23 cellular contexts compared by ENCODE assay signal in the genomic region with DNA sequence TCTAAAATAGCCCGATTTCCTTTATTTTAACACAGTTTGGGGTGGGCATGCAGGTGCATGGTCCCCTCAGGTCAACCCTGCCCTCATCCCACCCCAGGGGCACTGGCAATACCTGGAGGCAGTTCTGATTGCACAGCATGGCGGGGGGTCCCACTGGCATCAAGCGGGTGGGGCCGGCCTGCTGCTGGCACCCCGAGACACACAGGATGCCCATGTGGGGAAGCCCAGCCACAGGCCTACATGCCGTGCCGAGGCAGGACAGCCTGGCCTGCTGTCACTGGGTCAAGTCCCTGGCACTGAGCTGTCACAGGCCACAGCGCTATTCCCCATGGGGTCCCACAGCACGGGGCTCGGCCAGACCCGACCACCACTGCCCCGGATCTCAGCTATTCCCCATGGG. TPM values are rescaled to one million over a fixed set of nuclear protein-coding genes. Genes with fewer than 3 reads are reported as not detected.
"Had no signal": no experiment of that assay in that cellular context is flagged by ENCODE, and none has a peak within 500 bp of the region (broad histone marks: within the 10 kb centered on the region; RNA-seq: fewer than 3 reads in every experiment).

No MANE protein-coding gene starts in this region.

- DNase-seq: central memory CD4-positive, alpha-beta T cell; effector CD8-positive, alpha-beta T cell; hippocampal formation; kidney glomerular epithelial cell; naive B cell; nephron progenitor cell; retina; stimulated activated CD4-positive, alpha-beta T cell treated with anti-CD3 and anti-CD28 coated beads, Interleukin-12 subunit alpha, Interleukin-12 subunit beta, amount 100 ng/mL, for 4 hours; stimulated activated CD4-positive, alpha-beta T cell treated with anti-CD3 and anti-CD28 coated beads, Interleukin-2, amount 100 ng/mL, for 48 hours; stimulated activated naive CD4-positive, alpha-beta T cell treated with Interleukin-2 at 50 U/mL for 16 hours; trophoblast cell had no signal

- H3K9me3 Mint-ChIP-seq: mesothelial cell of epicardium, naive B cell had no signal

- H3K27ac Mint-ChIP-seq: mesothelial cell of epicardium, nephron progenitor cell had no signal

- H3K4me1 ChIP-seq: psoas muscle, right lobe of liver had no signal

- ATAC-seq: heart left ventricle, psoas muscle, right lobe of liver had no signal

- H3K36me3 Mint-ChIP-seq: mesothelial cell of epicardium, naive B cell had no signal

- FAIRE-seq: frontal cortex, pancreas, urothelium cell line had no signal

- H3K27ac ChIP-seq: coronary artery, dorsolateral prefrontal cortex, heart left ventricle, pancreas, psoas muscle, right lobe of liver, skin epidermis had no signal

- H3K4me3 Mint-ChIP-seq: mesothelial cell of epicardium, nephron progenitor cell had no signal

- H3K4me3 ChIP-seq: coronary artery, dorsolateral prefrontal cortex, heart left ventricle, pancreas, psoas muscle, right lobe of liver, skin epidermis had no signal

- H3K9me3 ChIP-seq: heart left ventricle, pancreas, psoas muscle, right lobe of liver had no signal

- H3K36me3 ChIP-seq: heart left ventricle, pancreas, right lobe of liver had no signal

RNA-seq across cellular contexts. Expression of a gene that starts 11.9 kb away (rescaled TPM):
- total RNA-seq: chondrocyte, glomerular endothelial cell, mesothelial cell of epicardium, right lobe of liver had no signal
- polyA plus RNA-seq: pancreas had no signal
